16 cellular contexts compared by ENCODE assay signal in the genomic region with DNA sequence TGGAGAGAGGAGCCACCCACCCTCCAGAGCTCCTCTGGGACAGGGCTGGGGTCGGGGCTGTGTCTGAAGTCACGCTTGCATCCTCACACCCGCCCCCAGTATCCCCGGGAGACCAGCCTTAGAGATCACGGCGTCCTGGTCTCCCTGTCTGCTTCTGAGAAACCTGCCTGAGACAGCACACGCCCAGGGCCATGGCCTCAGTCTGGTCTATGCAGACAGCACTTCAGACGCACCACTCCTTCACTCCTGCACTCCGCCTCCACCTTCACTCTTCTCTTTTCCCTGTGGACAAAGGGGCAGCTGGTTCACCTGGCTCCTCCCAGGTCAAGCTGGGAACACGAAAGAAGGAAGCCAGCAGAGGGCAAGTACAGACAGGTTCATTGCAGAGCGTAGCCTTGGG.
DNase-seq lines count a peak whose midpoint lies in the region; ATAC-seq and TF ChIP-seq lines count a peak whose summit lies in the region.
"Had no signal": no experiment of that assay in that cellular context is flagged by ENCODE, and none has a peak within 500 bp of the region (broad histone marks: within the 10 kb centered on the region; RNA-seq: fewer than 3 reads in every experiment).

No MANE protein-coding gene starts in this region.

- no peaks in the 10 kb centered on the region for H3K27me3 ChIP-seq in SJSA1 (replicated peaks)
- no peaks in the 10 kb centered on the region for H3K27me3 ChIP-seq in testis

- intact Hi-C loops in left colon (cut with DNase I, micrococcal nuclease) = no loop called here
- intact Hi-C loops in testis (cut with DNase I; ENCODE audit: low total_unique reads) = no loop called here

- TF ChIP-seq CTCF in testis (IDR thresholded peaks at IDR 0.05) = no peak

- H3K9me3 ChIP-seq in SJSA1 (replicated peaks) = no peaks in the 10 kb centered on the region
- no peaks in the 10 kb centered on the region for H3K9me3 ChIP-seq in testis

- H3K27ac ChIP-seq in SJSA1 (peak overlapping the region; percentile 85), testis (peak overlapping the region; percentile 59 to 74)

- no peak overlapping the region for H3K4me3 ChIP-seq in SJSA1
- H3K4me3 ChIP-seq in testis = no peak overlapping the region

- 56 to 69% methylated on average over 11 of the region's 11 CpGs for WGBS in testis, 2 donors

- DNase-seq in NCI-H1417 (lab: John Stamatoyannopoulos, UW) (peak in 2 of 3 experiments; percentile 43 to 53), NCI-H1417 treated with DMSO at 0.1 percent for 48 hours (lab: John Stamatoyannopoulos, UW) (no peak), SJSA1 (ENCODE audit: low read depth in 1 of 2, low spot score in 2 of 2) (no peak), left colon (no peak), testis (peak; percentile 57), NCI-H2107 (lab: John Stamatoyannopoulos, UW) (no peak), NCI-H345 (lab: John Stamatoyannopoulos, UW) (no peak), NCI-H1092 treated with DMSO at 0.1 percent for 48 hours (lab: John Stamatoyannopoulos, UW) (no peak)
- DNase-seq: 8988T; activated CD4-positive, alpha-beta T cell treated with anti-CD3 and anti-CD28 coated beads for 1 hour; activated naive CD8-positive, alpha-beta T cell treated with anti-CD3 and anti-CD28 coated beads for 36 hours; CD4-positive, alpha-beta T cell; left cardiac atrium; naive thymus-derived CD4-positive, alpha-beta T cell; retina; stimulated activated CD4-positive, alpha-beta T cell treated with anti-CD3 and anti-CD28 coated beads, Interleukin-2, amount 100 ng/mL, for 24 hours had no signal

- peak; percentile 30 for ATAC-seq in left colon
- ATAC-seq: left cardiac atrium; naive thymus-derived CD4-positive, alpha-beta T cell had no signal

- H3K36me3 ChIP-seq in SJSA1 (no peaks in the 10 kb centered on the region; the same call in 1 of the 2 replicates), testis (ENCODE audit: low read depth, missing control alignments) (no peaks in the 10 kb centered on the region)

- no peak for TF ChIP-seq POLR2A in testis (IDR thresholded peaks at IDR 0.05)

- H3K4me1 ChIP-seq in SJSA1 (replicated peaks) (peaks cover 66% of the 10 kb centered on the region), testis (peaks cover 83% of the 10 kb centered on the region)

Comparison
In these comparisons a context has a peak if more than half of its experiments do, and no peak if none do; other contexts are left out.
1. DNase-seq: peak in NCI-H1417 (2 of 3) and testis (single experiment); none in NCI-H1417 treated with DMSO at 0.1 percent for 48 hours (single experiment), SJSA1 (0 of 2), left colon (0 of 2), NCI-H2107 (single experiment), NCI-H345 (single experiment) and NCI-H1092 treated with DMSO at 0.1 percent for 48 hours (single experiment).